17 cellular contexts compared by ENCODE assay signal in the genomic region with DNA sequence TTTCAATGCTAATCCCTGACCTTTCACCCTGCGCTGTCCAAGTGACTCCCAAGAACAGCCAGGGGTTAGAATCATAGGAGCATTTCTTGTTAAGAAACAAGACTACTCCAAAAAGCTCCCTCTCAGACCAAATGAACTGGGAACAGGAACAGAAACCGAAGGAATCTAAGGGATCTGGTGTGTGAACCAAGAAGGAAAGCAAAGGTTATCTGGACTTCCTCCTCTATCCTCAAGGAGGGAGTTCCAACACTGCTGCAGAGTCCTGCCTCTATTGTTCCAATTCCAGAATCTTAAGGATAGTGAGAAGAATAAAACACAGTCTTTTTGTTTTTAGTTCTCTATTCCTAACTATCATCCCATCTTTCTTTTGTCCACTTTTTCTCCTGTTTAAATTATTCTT.
DNase-seq lines count a peak whose midpoint lies in the region; TF ChIP-seq lines count a peak whose summit lies in the region.
"Had no signal": no experiment of that assay in that cellular context is flagged by ENCODE, and none has a peak within 500 bp of the region (broad histone marks: within the 10 kb centered on the region; RNA-seq: fewer than 3 reads in every experiment).

No MANE protein-coding gene starts in this region.

- H2BK5ac ChIP-seq in mesendoderm (ENCODE audit: low read length) (no peak overlapping the region), H9 (ENCODE audit: insufficient read length, low read length) (no peak overlapping the region)

- H3K36me3 ChIP-seq in mesendoderm (ENCODE audit: control insufficient read depth, insufficient read depth, low read length) (no peaks in the 10 kb centered on the region), parathyroid adenoma (ENCODE audit: control insufficient read depth, insufficient read depth, low read length) (no peaks in the 10 kb centered on the region), testis (ENCODE audit: low read depth, missing control alignments) (no peaks in the 10 kb centered on the region), PC-9 (ENCODE audit: low read depth) (no peaks in the 10 kb centered on the region)
- H3K36me3 ChIP-seq: BE2C had no signal

- H3K27ac Mint-ChIP-seq in brain (peak overlapping the region in 3 of 5 experiments; percentile 90 to 96 (median 90)), endothelial cell (ENCODE audit: unreplicated experiment) (peak overlapping the region; percentile 57), H9 (no peak overlapping the region)
- H3K27ac Mint-ChIP-seq: CD4-positive, alpha-beta memory T cell; HFFc6 had no signal

- H4K91ac ChIP-seq in H9 (ENCODE audit: insufficient read length, low read depth, low read length), result no peak overlapping the region

- no peak for TF ChIP-seq POLR2A in testis (IDR thresholded peaks at IDR 0.05)

- H4K8ac ChIP-seq in mesendoderm (ENCODE audit: low read depth, low read length) (no peak overlapping the region), H9 (replicated peaks; ENCODE audit: insufficient read length, low read depth, low read length) (no peak overlapping the region)

- no peak overlapping the region for H2BK12ac ChIP-seq in H9 (ENCODE audit: insufficient read length, low read depth, low read length)

- H3K27me3 Mint-ChIP-seq in brain, result peaks cover 6% of the 10 kb centered on the region
- peaks cover 4% of the 10 kb centered on the region for H3K27me3 Mint-ChIP-seq in endothelial cell (ENCODE audit: unreplicated experiment)
- no peaks in the 10 kb centered on the region for H3K27me3 Mint-ChIP-seq in H9 (ENCODE audit: low read depth)

- POLR2A ChIA-PET in PC-9 (lab: Charles Lee; ENCODE audit: unreplicated experiment), result interaction anchor here (0.6 to 0.7 kb wide), 2 partner anchors 62 to 82 kb away, joined by 4 to 7 read pairs; no protein-coding TSS in a partner anchor

- CTCF ChIA-PET in PC-9 (lab: Charles Lee), result no interaction called here

- H3K4me3 Mint-ChIP-seq in brain (no peak overlapping the region), endothelial cell (ENCODE audit: unreplicated experiment) (no peak overlapping the region), H9 (no peak overlapping the region)
- H3K4me3 Mint-ChIP-seq: CD4-positive, alpha-beta memory T cell; HFFc6 had no signal

- H3K9me3 ChIP-seq in parathyroid adenoma (ENCODE audit: control insufficient read depth, low read length) (no peaks in the 10 kb centered on the region), testis (no peaks in the 10 kb centered on the region), H9 (ENCODE audit: control insufficient read depth, low read depth, low read length) (no peaks in the 10 kb centered on the region), PC-9 (ENCODE audit: insufficient read depth, low read depth) (no peaks in the 10 kb centered on the region)
- H3K9me3 ChIP-seq: A549, BE2C had no signal

- H2AFZ ChIP-seq in parathyroid adenoma (peak overlapping the region; percentile 5), H9 (ENCODE audit: low read length) (no peak overlapping the region), PC-9 (no peak overlapping the region)

- H3K14ac ChIP-seq in H9 (ENCODE audit: insufficient read depth, low read length), result no peak overlapping the region

- H2BK20ac ChIP-seq in H9 (ENCODE audit: low read depth, low read length, poor library complexity, severe bottlenecking), result no peak overlapping the region

- H3T11ph ChIP-seq in H9 (ENCODE audit: low read length), result no peak overlapping the region

- no peaks in the 10 kb centered on the region for H3F3A ChIP-seq in PC-9 (ENCODE audit: insufficient read depth, low read depth)

- peak overlapping the region; percentile 29 for H3K18ac ChIP-seq in mesendoderm (ENCODE audit: low read length)
- no peak overlapping the region for H3K18ac ChIP-seq in H9 (ENCODE audit: insufficient read length, low read depth, low read length)

- H2BK120ac ChIP-seq in mesendoderm (ENCODE audit: low read depth, low read length) (peak overlapping the region; percentile 88), H9 (ENCODE audit: low read depth, low read length, poor library complexity, severe bottlenecking) (no peak overlapping the region)

- BruUV-seq in PC-9 (replicated peaks; lab: Mats Ljungman, UMichigan), result no TSS peak

- intact Hi-C loops in testis (cut with DNase I; ENCODE audit: low total_unique reads) (no loop called here), PC-9 (cut with micrococcal nuclease; ENCODE audit: unreplicated experiment) (no loop called here)

- H4K5ac ChIP-seq in mesendoderm (ENCODE audit: low read length), result no peak overlapping the region
- no peak overlapping the region for H4K5ac ChIP-seq in H9 (ENCODE audit: insufficient read length, low read depth, low read length)

- H3K79me1 ChIP-seq in mesendoderm (ENCODE audit: low read length), result no peaks in the 10 kb centered on the region
- no peaks in the 10 kb centered on the region for H3K79me1 ChIP-seq in H9 (ENCODE audit: insufficient read depth, low read depth, low read length, poor library complexity, severe bottlenecking)

- H3K4me1 ChIP-seq in mesendoderm (ENCODE audit: control insufficient read depth, low read depth, low read length) (peaks cover 21% of the 10 kb centered on the region), parathyroid adenoma (peaks cover 70% of the 10 kb centered on the region), testis (no peaks in the 10 kb centered on the region), H9 (ENCODE audit: insufficient read depth, low read length) (peaks cover 8% of the 10 kb centered on the region; the same call in 1 of the 2 replicates), PC-9 (replicated peaks; ENCODE audit: insufficient read depth) (no peaks in the 10 kb centered on the region)
- H3K4me1 ChIP-seq: A549 had no signal

- TF ChIP-seq CTCF in brain (conservative IDR thresholded peaks at IDR 0.05) (no peak), endothelial cell (IDR thresholded peaks at IDR 0.05; ENCODE audit: unreplicated experiment) (no peak), parathyroid adenoma (IDR thresholded peaks at IDR 0.05) (no peak), testis (IDR thresholded peaks at IDR 0.05) (no peak), H9 (conservative IDR thresholded peaks at IDR 0.05) (no peak), PC-9 (conservative IDR thresholded peaks at IDR 0.05) (no peak)

- H3K4ac ChIP-seq in mesendoderm (ENCODE audit: low read depth, low read length) (peak overlapping the region; percentile 41), H9 (ENCODE audit: low read depth, low read length) (no peak overlapping the region)

- H3K9me2 ChIP-seq in PC-9 (ENCODE audit: insufficient read depth), result no peaks in the 10 kb centered on the region

- no peaks in the 10 kb centered on the region for H3K79me2 ChIP-seq in mesendoderm (ENCODE audit: control insufficient read depth, insufficient read depth, low read length)
- peaks cover 15% of the 10 kb centered on the region for H3K79me2 ChIP-seq in parathyroid adenoma
- no peaks in the 10 kb centered on the region for H3K79me2 ChIP-seq in H9 (ENCODE audit: insufficient read depth, low read length)
- no peaks in the 10 kb centered on the region for H3K79me2 ChIP-seq in PC-9 (ENCODE audit: low read depth)

- H3K4me1 Mint-ChIP-seq in brain (peaks cover 36% of the 10 kb centered on the region), endothelial cell (ENCODE audit: unreplicated experiment) (peaks cover 52% of the 10 kb centered on the region), H9 (peaks cover 17 to 25% of the 10 kb centered on the region in 2 experiments)

- peak overlapping the region; percentile 60 for H2AK5ac ChIP-seq in mesendoderm (ENCODE audit: low read length)
- H2AK5ac ChIP-seq in H9 (ENCODE audit: insufficient read length, low read length), result no peak overlapping the region

- H3K9ac ChIP-seq in mesendoderm (ENCODE audit: low read length), result no peak overlapping the region
- H3K9ac ChIP-seq in parathyroid adenoma, result no peak overlapping the region
- no peak overlapping the region for H3K9ac ChIP-seq in H9 (ENCODE audit: extremely low read depth, insufficient read length, low read length)

- no CpG with 5 or more reads among the region's 2 CpGs for WGBS in mesendoderm (ENCODE audit: extremely low coverage, insufficient coverage, low lambda C conversion rate)
- WGBS in testis, 2 donors, result 77 to 79% methylated on average over 2 of the region's 2 CpGs
- no CpG with 5 or more reads among the region's 2 CpGs for WGBS in H9 (ENCODE audit: extremely low coverage, insufficient read length, low lambda C conversion rate)

- no peaks in the 10 kb centered on the region for H3K9me3 Mint-ChIP-seq in brain
- H3K9me3 Mint-ChIP-seq in endothelial cell (ENCODE audit: unreplicated experiment), result no peaks in the 10 kb centered on the region
- no peaks in the 10 kb centered on the region for H3K9me3 Mint-ChIP-seq in H9
- H3K9me3 Mint-ChIP-seq: CD4-positive, alpha-beta memory T cell; HFFc6 had no signal

- no peak overlapping the region for H3K27ac ChIP-seq in mesendoderm (ENCODE audit: low read depth, low read length)
- peak overlapping the region; percentile 91 for H3K27ac ChIP-seq in parathyroid adenoma
- H3K27ac ChIP-seq in testis, result no peak overlapping the region
- H3K27ac ChIP-seq in H9 (ENCODE audit: insufficient read length, low read depth, low read length), result no peak overlapping the region
- H3K27ac ChIP-seq in PC-9, result no peak overlapping the region
- H3K27ac ChIP-seq: A549, C4-2B had no signal

- H3K4me3 ChIP-seq in mesendoderm (ENCODE audit: low read length), result no peak overlapping the region
- H3K4me3 ChIP-seq in parathyroid adenoma (ENCODE audit: low read depth, low read length), result no peak overlapping the region
- no peak overlapping the region for H3K4me3 ChIP-seq in testis
- no peak overlapping the region for H3K4me3 ChIP-seq in PC-9
- H3K4me3 ChIP-seq: A549 had no signal

- H3K36me3 Mint-ChIP-seq in brain (no peaks in the 10 kb centered on the region), endothelial cell (ENCODE audit: low read depth, unreplicated experiment) (no peaks in the 10 kb centered on the region), H9 (ENCODE audit: insufficient read depth in 1 of 3, low read depth in 3 of 3) (no peaks in the 10 kb centered on the region; a peak in 2 of 7 replicates)
- H3K36me3 Mint-ChIP-seq: CD4-positive, alpha-beta memory T cell had no signal

- no peaks in the 10 kb centered on the region for H3K23me2 ChIP-seq in H9 (ENCODE audit: insufficient read length, low read depth, low read length, poor library complexity, severe bottlenecking)

- H3K23ac ChIP-seq in mesendoderm (ENCODE audit: low read length) (no peak overlapping the region), H9 (ENCODE audit: insufficient read length, low read depth, low read length) (no peak overlapping the region)

- H3K56ac ChIP-seq in mesendoderm (ENCODE audit: low read length) (peak overlapping the region; percentile 43), H9 (ENCODE audit: insufficient read length, low read depth, low read length) (no peak overlapping the region)

- no peak for DNase-seq in endothelial cell (ENCODE audit: low spot score)
- no peak for DNase-seq in mesendoderm
- no peak for DNase-seq in occipital lobe (lab: John Stamatoyannopoulos, UW)
- DNase-seq in testis, result no peak
- DNase-seq in H9, result no peak
- DNase-seq in PC-9, result no peak
- DNase-seq: BE2C; CD4-positive, alpha-beta memory T cell; COR-L47; DND-41; GDM1; HCEC 1CT; HFFc6 had no signal

- H3K4me2 ChIP-seq in mesendoderm (ENCODE audit: low read length) (no peak overlapping the region), parathyroid adenoma (ENCODE audit: low read length) (no peak overlapping the region), H9 (ENCODE audit: insufficient read depth, insufficient read length, low read length) (no peak overlapping the region), PC-9 (no peak overlapping the region)
- H3K4me2 ChIP-seq: A549 had no signal

- no peaks in the 10 kb centered on the region for H4K20me1 ChIP-seq in H9 (ENCODE audit: control insufficient read depth, insufficient read depth, insufficient read length)
- no peaks in the 10 kb centered on the region for H4K20me1 ChIP-seq in PC-9 (ENCODE audit: insufficient read depth)

- H2BK15ac ChIP-seq in mesendoderm (replicated peaks; ENCODE audit: low read depth) (no peak overlapping the region), H9 (ENCODE audit: low read depth, low read length) (no peak overlapping the region)

- H3K27me3 ChIP-seq in mesendoderm (ENCODE audit: insufficient read depth, low read length, poor library complexity) (no peaks in the 10 kb centered on the region), parathyroid adenoma (ENCODE audit: control insufficient read depth, insufficient read depth, low read length) (no peaks in the 10 kb centered on the region), testis (no peaks in the 10 kb centered on the region), H9 (ENCODE audit: insufficient read depth, low read length) (no peaks in the 10 kb centered on the region), PC-9 (ENCODE audit: insufficient read depth, low read depth) (no peaks in the 10 kb centered on the region)
- H3K27me3 ChIP-seq: BE2C had no signal

Comparison
In these comparisons a context has a peak if more than half of its experiments do, and no peak if none do; other contexts are left out.
1. H3K27ac Mint-ChIP-seq: peak in brain (3 of 5) and endothelial cell (single experiment); none in H9 (0 of 3).